Comparison of ENCODE assay signal across 21 cellular contexts in genomic region chr12:50918584-50919316, GRCh38. TPM values are rescaled to one million over a fixed set of nuclear protein-coding genes. Genes with fewer than 3 reads are reported as not detected.
DNase-seq lines count a peak whose midpoint lies in the region; ATAC-seq, FAIRE-seq and TF ChIP-seq lines count a peak whose summit lies in the region.
"Had no signal": no experiment of that assay in that cellular context is flagged by ENCODE, and none has a peak within 500 bp of the region (broad histone marks: within the 10 kb centered on the region; RNA-seq: fewer than 3 reads in every experiment).

No MANE protein-coding gene starts in this region.

- H3K23ac ChIP-seq in mesenchymal stem cell (ENCODE audit: low read length in 2 of 2): no peak overlapping the region

- peak overlapping the region; percentile 6 to 74 for H3K18ac ChIP-seq in mesenchymal stem cell (ENCODE audit: low read depth in 1 of 2, low read length in 2 of 2)

- H3K79me1 ChIP-seq in mesenchymal stem cell (replicated peaks; ENCODE audit: low read length, poor library complexity, severe bottlenecking): no peaks in the 10 kb centered on the region

- peak overlapping the region; percentile 61 for H2BK120ac ChIP-seq in mesenchymal stem cell (ENCODE audit: low read depth, low read length)

- no peak for TF ChIP-seq CTCF in GM12865 (IDR thresholded peaks at IDR 0.05; ENCODE audit: insufficient read depth, low read depth, low read length, missing control alignments)
- TF ChIP-seq CTCF in PC-3 (conservative IDR thresholded peaks at IDR 0.05; ENCODE audit: low read depth, low read length): no peak

- ATAC-seq in GM21390 (IDR thresholded peaks at IDR 0.05; ENCODE audit: unreplicated experiment) (peak; percentile 60), PC-3 (no peak)

- H2BK12ac ChIP-seq in mesenchymal stem cell (ENCODE audit: low read length in 2 of 2): peak overlapping the region; percentile 38 to 54

- no peaks in the 10 kb centered on the region for H3K79me2 ChIP-seq in PC-3 (ENCODE audit: low read length)

- H3K36me3 ChIP-seq in mesenchymal stem cell (ENCODE audit: control insufficient read depth in 1 of 2, insufficient read depth in 2 of 2, low read depth in 1 of 2, low read length in 2 of 2): no peaks in the 10 kb centered on the region
- H3K36me3 ChIP-seq in PC-3 (ENCODE audit: low read depth, low read length): no peaks in the 10 kb centered on the region
- H3K36me3 ChIP-seq: adrenal gland, prostate gland had no signal

- 35% methylated on average over 5 of the region's 5 CpGs for WGBS in mesenchymal stem cell

- no peak overlapping the region for H2AK5ac ChIP-seq in mesenchymal stem cell (ENCODE audit: low read length, severe bottlenecking)

- peaks cover 22% of the 10 kb centered on the region for H3K9me3 ChIP-seq in mesenchymal stem cell (ENCODE audit: control insufficient read depth, low read length)
- H3K9me3 ChIP-seq in PC-3 (ENCODE audit: low read length): no peaks in the 10 kb centered on the region; the same call in 1 of the 2 replicates
- H3K9me3 ChIP-seq: adrenal gland, prostate gland had no signal

- H3K14ac ChIP-seq in mesenchymal stem cell (ENCODE audit: low read length in 2 of 2): no peak overlapping the region

- H2AFZ ChIP-seq in mesenchymal stem cell (ENCODE audit: low read depth, low read length): no peak overlapping the region
- H2AFZ ChIP-seq in PC-3 (ENCODE audit: low read length): no peak overlapping the region

- H3K27me3 ChIP-seq in mesenchymal stem cell (ENCODE audit: control insufficient read depth in 1 of 2, insufficient read depth in 1 of 2, low read length in 2 of 2) (no peaks in the 10 kb centered on the region), PC-3 (ENCODE audit: low read length) (no peaks in the 10 kb centered on the region)
- H3K27me3 ChIP-seq: adrenal gland had no signal

- no peak for FAIRE-seq in RCC 7860 (lab: Jason Lieb, UNC)
- FAIRE-seq: G401.6 had no signal

- H3K4ac ChIP-seq in mesenchymal stem cell (ENCODE audit: low read depth in 1 of 2, low read length in 2 of 2): peak overlapping the region in 1 of 2 experiments; percentile 78

- DNase-seq in GM12865 (ENCODE audit: low read depth): peak; percentile 74
- DNase-seq in NCI-H82 treated with DMSO at 0.1 percent for 48 hours (lab: John Stamatoyannopoulos, UW; ENCODE audit: unreplicated experiment): peak; percentile 66
- DNase-seq in mesenchymal stem cell: peak; percentile 43
- DNase-seq in RCC 7860 (ENCODE audit: low spot score): no peak
- DNase-seq in NCI-H146 (lab: John Stamatoyannopoulos, UW): no peak
- no peak for DNase-seq in PC-3
- DNase-seq in NCI-H2081 (lab: John Stamatoyannopoulos, UW): no peak
- DNase-seq: adrenal gland; DMS 273 treated with DMSO at 0.1 percent for 48 hours; GOT3; MV-4-11; NCI-H2029; nephron progenitor cell; stimulated activated CD4-positive, alpha-beta T cell treated with anti-CD3 and anti-CD28 coated beads, Interleukin-2, amount 100 ng/mL, for 48 hours; SW 1271 had no signal

- H3K4me1 ChIP-seq in mesenchymal stem cell (ENCODE audit: control insufficient read depth, insufficient read depth, low read depth, low read length): no peaks in the 10 kb centered on the region
- H3K4me1 ChIP-seq in PC-3 (ENCODE audit: insufficient read depth, low read length): no peaks in the 10 kb centered on the region

- BruUV-seq in PC-3 (replicated peaks; lab: Mats Ljungman, UMichigan): no TSS peak

- no peak overlapping the region for H4K91ac ChIP-seq in mesenchymal stem cell (ENCODE audit: low read length)

- H3K4me3 ChIP-seq in GM12865 (ENCODE audit: low read depth, low read length) (no peak overlapping the region), mesenchymal stem cell (ENCODE audit: insufficient read depth in 1 of 2, low read depth in 1 of 2, low read length in 2 of 2) (no peak overlapping the region), PC-3 (ENCODE audit: low read length) (no peak overlapping the region)
- H3K4me3 ChIP-seq: adrenal gland, prostate gland, skin epidermis had no signal

- POLR2A ChIA-PET in PC-3 (lab: Charles Lee; ENCODE audit: unreplicated experiment): no interaction called here

- H4K8ac ChIP-seq in mesenchymal stem cell (ENCODE audit: low read length): peak overlapping the region; percentile 56

- no peak overlapping the region for H3K9ac ChIP-seq in mesenchymal stem cell (ENCODE audit: low read length)
- no peak overlapping the region for H3K9ac ChIP-seq in PC-3 (ENCODE audit: low read length)

- no peak overlapping the region for H3K4me2 ChIP-seq in mesenchymal stem cell (ENCODE audit: low read length, poor library complexity, severe bottlenecking)
- H3K4me2 ChIP-seq in PC-3 (ENCODE audit: low read length): no peak overlapping the region

- intact Hi-C loops in PC-3 (cut with micrococcal nuclease): no loop called here

- no peak overlapping the region for H2BK15ac ChIP-seq in mesenchymal stem cell (ENCODE audit: low read depth, poor library complexity, severe bottlenecking)

- no peak overlapping the region for H2BK5ac ChIP-seq in mesenchymal stem cell (ENCODE audit: low read depth, low read length, poor library complexity, severe bottlenecking)

- no peaks in the 10 kb centered on the region for H3F3A ChIP-seq in PC-3 (ENCODE audit: low read length, unreplicated experiment)

- no peaks in the 10 kb centered on the region for H3K9me2 ChIP-seq in PC-3 (replicated peaks; ENCODE audit: low read length)

- no peaks in the 10 kb centered on the region for H4K20me1 ChIP-seq in PC-3 (ENCODE audit: low read length)

- CTCF ChIA-PET in PC-3 (lab: Charles Lee): no interaction called here

- H3K27ac ChIP-seq in mesenchymal stem cell (ENCODE audit: low read length, poor library complexity, severe bottlenecking) (no peak overlapping the region), PC-3 (ENCODE audit: low read length) (no peak overlapping the region)
- H3K27ac ChIP-seq: adrenal gland, HL-60, prostate gland, skin epidermis had no signal

RNA-seq across cellular contexts. Expression of gene HIGD1C, which starts 33.6 kb away (rescaled TPM):
- polyA plus RNA-seq in mesenchymal stem cell (2013, experiment 1 of 2): not detected
- polyA plus RNA-seq in mesenchymal stem cell (2013, experiment 2 of 2): not detected
- total RNA-seq in PC-3 (2014; rRNA removed): not detected in 2 replicates
- total RNA-seq: adrenal gland, prostate gland had no signal
- polyA plus RNA-seq: adrenal gland, CD14-positive monocyte had no signal

Comparison
In these comparisons a context has a peak if more than half of its experiments do, and no peak if none do; other contexts are left out.
1. DNase-seq: peak in GM12865 (single experiment), NCI-H82 treated with DMSO at 0.1 percent for 48 hours (single experiment) and mesenchymal stem cell (single experiment); none in RCC 7860 (single experiment), NCI-H146 (single experiment), PC-3 (single experiment) and NCI-H2081 (0 of 2).